1 cellular context compared by ENCODE assay signal in the genomic region with DNA sequence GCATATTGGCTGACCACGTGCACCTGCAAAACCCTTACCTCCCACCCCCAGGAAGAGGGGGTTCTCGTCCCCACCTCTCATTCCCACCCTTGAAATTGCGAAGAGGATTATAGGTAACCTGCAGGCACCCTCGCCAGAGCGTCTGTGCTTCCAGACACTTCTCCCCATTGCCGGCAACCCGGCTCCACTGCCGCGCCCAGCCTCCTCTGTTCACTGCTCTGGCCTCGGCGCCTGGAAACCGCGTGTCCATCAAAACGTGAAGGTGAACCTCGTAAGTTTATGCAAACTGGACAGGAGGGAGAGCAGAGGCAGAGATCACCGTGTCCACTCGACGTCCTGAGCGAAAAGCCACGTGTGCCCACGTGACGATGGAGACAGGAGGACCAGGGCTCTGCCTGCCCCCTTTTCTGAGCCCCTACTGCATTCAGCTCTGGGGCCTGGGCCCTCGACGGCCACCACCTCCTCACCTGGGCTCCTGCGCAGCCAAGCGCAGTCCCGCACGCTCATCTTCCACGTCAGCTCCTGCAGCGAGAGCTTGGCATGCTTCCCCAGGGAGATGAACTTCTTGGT.
TF ChIP-seq lines count a peak whose summit lies in the region.

No MANE protein-coding gene starts in this region.

TF ChIP-seq in K562, 482 proteins besides CTCF, POLR2A, EP300 and RAD21:
- TF ChIP-seq EP400 (IDR thresholded peaks at IDR 0.05) (no peak), LARP7 (IDR thresholded peaks at IDR 0.05) (no peak), ZNF282 (CRISPR knock-in tag; IDR thresholded peaks at IDR 0.05) (no peak)
- TF ChIP-seq, protein P1, sequence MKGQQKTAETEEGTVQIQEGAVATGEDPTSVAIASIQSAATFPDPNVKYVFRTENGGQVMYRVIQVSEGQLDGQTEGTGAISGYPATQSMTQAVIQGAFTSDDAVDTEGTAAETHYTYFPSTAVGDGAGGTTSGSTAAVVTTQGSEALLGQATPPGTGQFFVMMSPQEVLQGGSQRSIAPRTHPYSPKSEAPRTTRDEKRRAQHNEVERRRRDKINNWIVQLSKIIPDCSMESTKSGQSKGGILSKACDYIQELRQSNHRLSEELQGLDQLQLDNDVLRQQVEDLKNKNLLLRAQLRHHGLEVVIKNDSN (CRISPR knock-in tag; IDR thresholded peaks at IDR 0.05) = 0 out of 2 replicates have a peak, but pooled peaks have one; percentile 36
- TF ChIP-seq, protein P2, sequence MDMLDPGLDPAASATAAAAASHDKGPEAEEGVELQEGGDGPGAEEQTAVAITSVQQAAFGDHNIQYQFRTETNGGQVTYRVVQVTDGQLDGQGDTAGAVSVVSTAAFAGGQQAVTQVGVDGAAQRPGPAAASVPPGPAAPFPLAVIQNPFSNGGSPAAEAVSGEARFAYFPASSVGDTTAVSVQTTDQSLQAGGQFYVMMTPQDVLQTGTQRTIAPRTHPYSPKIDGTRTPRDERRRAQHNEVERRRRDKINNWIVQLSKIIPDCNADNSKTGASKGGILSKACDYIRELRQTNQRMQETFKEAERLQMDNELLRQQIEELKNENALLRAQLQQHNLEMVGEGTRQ (CRISPR knock-in tag; IDR thresholded peaks at IDR 0.05) = peak; percentile 27; the same call in 1 of the 2 replicates
- TF ChIP-seq, protein P3, sequence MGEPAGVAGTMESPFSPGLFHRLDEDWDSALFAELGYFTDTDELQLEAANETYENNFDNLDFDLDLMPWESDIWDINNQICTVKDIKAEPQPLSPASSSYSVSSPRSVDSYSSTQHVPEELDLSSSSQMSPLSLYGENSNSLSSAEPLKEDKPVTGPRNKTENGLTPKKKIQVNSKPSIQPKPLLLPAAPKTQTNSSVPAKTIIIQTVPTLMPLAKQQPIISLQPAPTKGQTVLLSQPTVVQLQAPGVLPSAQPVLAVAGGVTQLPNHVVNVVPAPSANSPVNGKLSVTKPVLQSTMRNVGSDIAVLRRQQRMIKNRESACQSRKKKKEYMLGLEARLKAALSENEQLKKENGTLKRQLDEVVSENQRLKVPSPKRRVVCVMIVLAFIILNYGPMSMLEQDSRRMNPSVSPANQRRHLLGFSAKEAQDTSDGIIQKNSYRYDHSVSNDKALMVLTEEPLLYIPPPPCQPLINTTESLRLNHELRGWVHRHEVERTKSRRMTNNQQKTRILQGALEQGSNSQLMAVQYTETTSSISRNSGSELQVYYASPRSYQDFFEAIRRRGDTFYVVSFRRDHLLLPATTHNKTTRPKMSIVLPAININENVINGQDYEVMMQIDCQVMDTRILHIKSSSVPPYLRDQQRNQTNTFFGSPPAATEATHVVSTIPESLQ (CRISPR knock-in tag; IDR thresholded peaks at IDR 0.05) = no peak
